9 cellular contexts compared by ENCODE assay signal in genomic region chr9:129007035-129007765, GRCh38. TPM values are rescaled to one million over a fixed set of nuclear protein-coding genes. Genes with fewer than 3 reads are reported as not detected.
DNase-seq lines count a peak whose midpoint lies in the region; ATAC-seq and TF ChIP-seq lines count a peak whose summit lies in the region.
"Had no signal": no experiment of that assay in that cellular context is flagged by ENCODE, and none has a peak within 500 bp of the region (broad histone marks: within the 10 kb centered on the region; RNA-seq: fewer than 3 reads in every experiment).

No MANE protein-coding gene starts in this region.

- H2AFZ ChIP-seq in GM23338 = no peak overlapping the region

- H4K20me1 ChIP-seq in GM23338 (replicated peaks; ENCODE audit: insufficient read depth) = peaks cover 6% of the 10 kb centered on the region; the same call in 1 of the 2 replicates

- no peaks in the 10 kb centered on the region for H3K9me3 ChIP-seq in T-helper 17 cell (ENCODE audit: control insufficient read depth, low read length, poor library complexity, severe bottlenecking)
- no peaks in the 10 kb centered on the region for H3K9me3 ChIP-seq in left ventricle myocardium inferior (replicated peaks)

- H3K9me3 Mint-ChIP-seq in GM23338 = no peaks in the 10 kb centered on the region
- H3K9me3 Mint-ChIP-seq: activated B cell treated with CpG ODN at 0.5 μM for 24 hours had no signal

- H3F3A ChIP-seq in GM23338 (replicated peaks; ENCODE audit: low read depth) = peaks cover 22% of the 10 kb centered on the region; the same call in 1 of the 2 replicates

- H3K4me3 ChIP-seq in GM23338 = no peak overlapping the region
- H3K4me3 ChIP-seq in left ventricle myocardium inferior = no peak overlapping the region
- H3K4me3 ChIP-seq in skeletal muscle cell (ENCODE audit: low read depth, low read length) = no peak overlapping the region

- H3K27me3 Mint-ChIP-seq in GM23338 (ENCODE audit: insufficient read depth, low read depth, poor library complexity) (peaks cover 17% of the 10 kb centered on the region), T-helper 17 cell (no peaks in the 10 kb centered on the region)
- H3K27me3 Mint-ChIP-seq: activated B cell treated with CpG ODN at 0.5 μM for 24 hours had no signal

- H3K36me3 ChIP-seq in GM23338 (ENCODE audit: insufficient read depth) (peaks cover 15% of the 10 kb centered on the region; the same call in 1 of the 2 replicates), left ventricle myocardium inferior (peaks cover 84% of the 10 kb centered on the region)

- no peak for TF ChIP-seq CTCF in GM23338 (conservative IDR thresholded peaks at IDR 0.05; ENCODE audit: low read depth in 2 of 2)
- peak; percentile 5 for TF ChIP-seq CTCF in left ventricle myocardium inferior (IDR thresholded peaks at IDR 0.05; ENCODE audit: borderline replicate concordance)

- no peaks in the 10 kb centered on the region for H3K79me2 ChIP-seq in GM23338 (replicated peaks; ENCODE audit: insufficient read depth)

- no peak overlapping the region for H3K27ac Mint-ChIP-seq in GM23338
- H3K27ac Mint-ChIP-seq in T-helper 17 cell = no peak overlapping the region
- H3K27ac Mint-ChIP-seq: activated B cell treated with CpG ODN at 0.5 μM for 24 hours had no signal

- DNase-seq in GM23338 (ENCODE audit: low spot score) (no peak), T-helper 17 cell (no peak), left ventricle myocardium inferior (peak; percentile 62), skeletal muscle cell (ENCODE audit: low read depth) (peak; percentile 11), H4 (ENCODE audit: low spot score) (no peak), T-helper 1 cell (no peak), glomerular visceral epithelial cell (ENCODE audit: extremely low spot score) (no peak)
- DNase-seq in activated naive CD4-positive, alpha-beta T cell treated with Interleukin-2 at 50 U/mL for 16 hours = no peak
- DNase-seq: activated B cell treated with CpG ODN at 0.5 μM for 24 hours had no signal

- ATAC-seq in GM23338 = peak; percentile 8
- no peak for ATAC-seq in T-helper 17 cell

- intact Hi-C loops in left ventricle myocardium inferior (cut with micrococcal nuclease) = no loop called here

- no peaks in the 10 kb centered on the region for H3K27me3 ChIP-seq in GM23338 (ENCODE audit: insufficient read depth)
- H3K27me3 ChIP-seq in left ventricle myocardium inferior (ENCODE audit: low read depth) = no peaks in the 10 kb centered on the region

- H3K27ac ChIP-seq in GM23338 (ENCODE audit: low read depth) (peak overlapping the region; percentile 56), left ventricle myocardium inferior (replicated peaks) (peak overlapping the region; percentile 60)

- H3K4me1 Mint-ChIP-seq in GM23338 (peaks cover 4% of the 10 kb centered on the region; the same call in 1 of the 3 replicates), T-helper 17 cell (peaks cover 8% of the 10 kb centered on the region)

- no peak overlapping the region for H3K4me3 Mint-ChIP-seq in GM23338
- H3K4me3 Mint-ChIP-seq in T-helper 17 cell = peak overlapping the region; percentile 15
- H3K4me3 Mint-ChIP-seq: activated B cell treated with CpG ODN at 0.5 μM for 24 hours had no signal

- no peaks in the 10 kb centered on the region for H3K9me2 ChIP-seq in GM23338 (ENCODE audit: insufficient read depth)

- no peaks in the 10 kb centered on the region for H3K4me1 ChIP-seq in GM23338 (ENCODE audit: insufficient read depth)
- H3K4me1 ChIP-seq in left ventricle myocardium inferior = peaks cover 19% of the 10 kb centered on the region

- peaks cover 58% of the 10 kb centered on the region for H3K36me3 Mint-ChIP-seq in GM23338 (ENCODE audit: low read depth)
- no peaks in the 10 kb centered on the region for H3K36me3 Mint-ChIP-seq in T-helper 17 cell (ENCODE audit: low read depth)

- H3K4me2 ChIP-seq in GM23338 = no peak overlapping the region

TF ChIP-seq in GM23338, 12 proteins besides CTCF, POLR2A, EP300 and RAD21 (continues in another document):
- TF ChIP-seq ZNF331 (CRISPR knock-in tag; IDR thresholded peaks at IDR 0.05; ENCODE audit: low read depth) (no peak), JUNB (IDR thresholded peaks at IDR 0.05; ENCODE audit: unreplicated experiment) (no peak), STAT1 (IDR thresholded peaks at IDR 0.05; ENCODE audit: unreplicated experiment) (no peak), NANOG (IDR thresholded peaks at IDR 0.05; ENCODE audit: borderline replicate concordance) (no peak), EZH2 (IDR thresholded peaks at IDR 0.05; ENCODE audit: low read depth, unreplicated experiment) (no peak), POLR2AphosphoS5 (IDR thresholded peaks at IDR 0.05; ENCODE audit: low read depth) (no peak)
- TF ChIP-seq, protein P1, sequence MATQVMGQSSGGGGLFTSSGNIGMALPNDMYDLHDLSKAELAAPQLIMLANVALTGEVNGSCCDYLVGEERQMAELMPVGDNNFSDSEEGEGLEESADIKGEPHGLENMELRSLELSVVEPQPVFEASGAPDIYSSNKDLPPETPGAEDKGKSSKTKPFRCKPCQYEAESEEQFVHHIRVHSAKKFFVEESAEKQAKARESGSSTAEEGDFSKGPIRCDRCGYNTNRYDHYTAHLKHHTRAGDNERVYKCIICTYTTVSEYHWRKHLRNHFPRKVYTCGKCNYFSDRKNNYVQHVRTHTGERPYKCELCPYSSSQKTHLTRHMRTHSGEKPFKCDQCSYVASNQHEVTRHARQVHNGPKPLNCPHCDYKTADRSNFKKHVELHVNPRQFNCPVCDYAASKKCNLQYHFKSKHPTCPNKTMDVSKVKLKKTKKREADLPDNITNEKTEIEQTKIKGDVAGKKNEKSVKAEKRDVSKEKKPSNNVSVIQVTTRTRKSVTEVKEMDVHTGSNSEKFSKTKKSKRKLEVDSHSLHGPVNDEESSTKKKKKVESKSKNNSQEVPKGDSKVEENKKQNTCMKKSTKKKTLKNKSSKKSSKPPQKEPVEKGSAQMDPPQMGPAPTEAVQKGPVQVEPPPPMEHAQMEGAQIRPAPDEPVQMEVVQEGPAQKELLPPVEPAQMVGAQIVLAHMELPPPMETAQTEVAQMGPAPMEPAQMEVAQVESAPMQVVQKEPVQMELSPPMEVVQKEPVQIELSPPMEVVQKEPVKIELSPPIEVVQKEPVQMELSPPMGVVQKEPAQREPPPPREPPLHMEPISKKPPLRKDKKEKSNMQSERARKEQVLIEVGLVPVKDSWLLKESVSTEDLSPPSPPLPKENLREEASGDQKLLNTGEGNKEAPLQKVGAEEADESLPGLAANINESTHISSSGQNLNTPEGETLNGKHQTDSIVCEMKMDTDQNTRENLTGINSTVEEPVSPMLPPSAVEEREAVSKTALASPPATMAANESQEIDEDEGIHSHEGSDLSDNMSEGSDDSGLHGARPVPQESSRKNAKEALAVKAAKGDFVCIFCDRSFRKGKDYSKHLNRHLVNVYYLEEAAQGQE (IDR thresholded peaks at IDR 0.05; ENCODE audit: unreplicated experiment) = no peak

RNA-seq across cellular contexts. Expression of gene SH3GLB2, which starts 20.9 kb away (rescaled TPM):
- 64.3 and 68.0 TPM in 2 replicates for total RNA-seq in GM23338 (2014; rRNA removed; shearing (Covaris generic))
- 21.9 and 22.8 TPM in 2 replicates for polyA plus RNA-seq in GM23338 (2016; fragmentation: Nextera tagmentation; extraction: Ambion mirVana)
- total RNA-seq in T-helper 17 cell = 10 to 100 TPM; 82.2 to 87.1 TPM
- 33.9 TPM for total RNA-seq in left ventricle myocardium inferior
- 14.0 and 17.2 TPM in 2 replicates for total RNA-seq in H4 (2014; rRNA removed; shearing (Covaris generic))

RNA-seq across cellular contexts. Expression of gene MIGA2, which starts 29.2 kb away (rescaled TPM):
- 37.1 and 47.8 TPM in 2 replicates for total RNA-seq in GM23338 (2014; rRNA removed; shearing (Covaris generic))
- polyA plus RNA-seq in GM23338 (2016; fragmentation: Nextera tagmentation; extraction: Ambion mirVana) = 15.3 and 19.3 TPM in 2 replicates
- total RNA-seq in T-helper 17 cell (10 to 100 TPM; 64.2 to 81.4 TPM), left ventricle myocardium inferior (35.6 TPM)
- 9.3 and 18.2 TPM in 2 replicates for total RNA-seq in H4 (2014; rRNA removed; shearing (Covaris generic))

RNA-seq across cellular contexts. Expression of gene NUP188, which starts 59.7 kb away (rescaled TPM):
- 107 and 117 TPM in 2 replicates for total RNA-seq in GM23338 (2014; rRNA removed; shearing (Covaris generic))
- polyA plus RNA-seq in GM23338 (2016; fragmentation: Nextera tagmentation; extraction: Ambion mirVana) = 25.5 and 28.4 TPM in 2 replicates
- total RNA-seq in T-helper 17 cell = 10 to 100 TPM; 62.2 to 75.1 TPM
- 15.9 TPM for total RNA-seq in left ventricle myocardium inferior
- total RNA-seq in H4 (2014; rRNA removed; shearing (Covaris generic)) = 37.0 and 51.6 TPM in 2 replicates

RNA-seq across cellular contexts. Expression of gene DOLK, which starts 59.8 kb away (rescaled TPM):
- total RNA-seq in GM23338 (2014; rRNA removed; shearing (Covaris generic)) = 20.2 and 21.3 TPM in 2 replicates
- polyA plus RNA-seq in GM23338 (2016; fragmentation: Nextera tagmentation; extraction: Ambion mirVana) = 9.8 and 10.3 TPM in 2 replicates
- total RNA-seq in T-helper 17 cell (1 to 10 TPM; 5.1 to 7.4 TPM), left ventricle myocardium inferior (8.4 TPM)
- 23.3 and 28.3 TPM in 2 replicates for total RNA-seq in H4 (2014; rRNA removed; shearing (Covaris generic))

Comparison
In these comparisons a context has a peak if more than half of its experiments do, and no peak if none do; other contexts are left out.
1. DNase-seq: peak in left ventricle myocardium inferior (single experiment) and skeletal muscle cell (single experiment); none in GM23338 (single experiment), T-helper 17 cell (0 of 3), H4 (single experiment), T-helper 1 cell (0 of 5), glomerular visceral epithelial cell (single experiment) and activated naive CD4-positive, alpha-beta T cell treated with Interleukin-2 at 50 U/mL for 16 hours (single experiment).